Comparison of ENCODE assay signal across 12 cellular contexts in the genomic region with DNA sequence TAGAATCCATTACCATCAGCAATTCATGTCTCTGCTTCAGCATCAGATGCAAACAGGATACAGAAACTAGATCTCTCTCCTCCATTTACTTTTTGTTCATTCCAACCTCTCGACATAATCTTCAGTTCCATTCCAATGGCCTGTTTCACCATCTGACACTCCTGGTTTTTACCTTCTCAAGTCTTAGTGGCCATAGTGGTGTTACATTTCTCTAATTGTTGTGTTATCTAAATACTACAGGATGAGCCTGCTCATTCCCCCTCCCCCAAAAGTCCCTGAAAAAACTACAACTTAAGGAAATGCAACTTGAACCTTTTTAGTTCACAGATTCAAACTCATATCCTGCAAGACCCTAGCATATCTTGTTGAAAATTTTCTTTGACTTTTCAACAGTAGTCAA. TPM values are rescaled to one million over a fixed set of nuclear protein-coding genes. Genes with fewer than 3 reads are reported as not detected.
DNase-seq lines count a peak whose midpoint lies in the region; ATAC-seq, FAIRE-seq and TF ChIP-seq lines count a peak whose summit lies in the region.
"Had no signal": no experiment of that assay in that cellular context is flagged by ENCODE, and none has a peak within 500 bp of the region (broad histone marks: within the 10 kb centered on the region; RNA-seq: fewer than 3 reads in every experiment).

No MANE protein-coding gene starts in this region.

- no TSS peak for BruUV-seq in GM12878 (replicated peaks; lab: Mats Ljungman, UMichigan)

- H3K36me3 ChIP-seq in HUES64 (ENCODE audit: insufficient read depth, low read length) (no peaks in the 10 kb centered on the region), GM12878 (ENCODE audit: control insufficient read depth in 2 of 2, insufficient read depth in 2 of 2, low read length in 1 of 2) (no peaks in the 10 kb centered on the region)

- H4K20me1 ChIP-seq in GM12878 (ENCODE audit: control insufficient read depth, insufficient read depth), result no peaks in the 10 kb centered on the region

- no peak for TF ChIP-seq EP300 in GM12878 (IDR thresholded peaks at IDR 0.05; ENCODE audit: borderline replicate concordance in 1 of 2, control insufficient read depth in 1 of 2, low read depth in 2 of 2, low read length in 2 of 2)

- no peak for ATAC-seq in GM12878
- no peak for ATAC-seq in naive B cell (ENCODE audit: low read depth in 2 of 2)
- no peak for ATAC-seq in effector memory CD8-positive, alpha-beta T cell (replicated peaks)

- no peak overlapping the region for H3K9ac ChIP-seq in HUES64 (ENCODE audit: low read depth, low read length)
- peak overlapping the region; percentile 48 for H3K9ac ChIP-seq in GM12878 (ENCODE audit: control insufficient read depth, insufficient read depth, low read length)
- H3K9ac ChIP-seq: KMS-11 had no signal

- no peak for FAIRE-seq in GM12878 (lab: Jason Lieb, UNC)

- in situ Hi-C loops in GM12878 (cut with MboI), result loop anchor here (10.0 kb wide), 1 partner anchor 424 kb away; no protein-coding TSS in a partner anchor

- H3K9me3 Mint-ChIP-seq in CD14-positive monocyte, result no peaks in the 10 kb centered on the region
- no peaks in the 10 kb centered on the region for H3K9me3 Mint-ChIP-seq in naive B cell
- no peaks in the 10 kb centered on the region for H3K9me3 Mint-ChIP-seq in effector memory CD8-positive, alpha-beta T cell

- TF ChIP-seq RAD21 in GM12878 (IDR thresholded peaks at IDR 0.05; ENCODE audit: insufficient read depth, low read depth, low read length), result no peak

- peaks cover 64% of the 10 kb centered on the region for H3K4me1 ChIP-seq in HUES64 (ENCODE audit: insufficient read depth, low read length)
- no peaks in the 10 kb centered on the region for H3K4me1 ChIP-seq in GM12878 (ENCODE audit: control insufficient read depth, insufficient read depth, low read length)

- H3K27ac Mint-ChIP-seq in CD14-positive monocyte (peak overlapping the region in 3 of 7 donors; percentile 0 to 75 (median 64)), naive B cell (peak overlapping the region in 5 of 6 donors; percentile 1 to 65 (median 6))
- H3K27ac Mint-ChIP-seq in effector memory CD8-positive, alpha-beta T cell, result no peak overlapping the region

- H3K27me3 Mint-ChIP-seq in CD14-positive monocyte (ENCODE audit: low read depth in 3 of 3), result peaks cover 0 to 4% (median 0%) of the 10 kb centered on the region in 3 donors
- H3K27me3 Mint-ChIP-seq in naive B cell, result no peaks in the 10 kb centered on the region
- peaks cover 0 to 8% of the 10 kb centered on the region in 2 donors for H3K27me3 Mint-ChIP-seq in effector memory CD8-positive, alpha-beta T cell

- H3K4me2 ChIP-seq in GM12878 (ENCODE audit: control insufficient read depth, insufficient read depth), result peak overlapping the region; percentile 89
- H3K4me2 ChIP-seq: KMS-11 had no signal

- CTCF ChIA-PET in GM12878 (lab: Yijun Ruan, JAX), result no interaction called here

- DNase-seq in CD14-positive monocyte (ENCODE audit: low spot score) (no peak), GM12878 (ENCODE audit: low read depth, low spot score) (no peak), naive B cell (no peak), NOMO-1 (lab: John Stamatoyannopoulos, UW; ENCODE audit: unreplicated experiment in 2 of 2) (no peak), NCI-H345 (lab: John Stamatoyannopoulos, UW) (no peak), RKO (ENCODE audit: low spot score) (no peak)
- DNase-seq in effector memory CD8-positive, alpha-beta T cell, result no peak
- DNase-seq: foreskin melanocyte, posterior cingulate gyrus had no signal

- intact Hi-C loops in CD14-positive monocyte (cut with micrococcal nuclease) (loop anchor here (5.0 to 10.0 kb wide), 4 partner anchors 162 to 424 kb away; no protein-coding TSS in a partner anchor), GM12878 (cut with micrococcal nuclease; ENCODE audit: unreplicated experiment) (loop anchor here (10.0 kb wide), 3 partner anchors 374 to 674 kb away; partner anchors contain the start of gene SAMSN1)

- no peak overlapping the region for H2AFZ ChIP-seq in GM12878 (ENCODE audit: control insufficient read depth, low read depth, low read length)

- TF ChIP-seq POLR2A in GM12878 (IDR thresholded peaks at IDR 0.05; ENCODE audit: low read depth, low read length), result no peak

- peaks cover 88% of the 10 kb centered on the region for H3K79me2 ChIP-seq in GM12878 (ENCODE audit: control insufficient read depth, insufficient read depth, low read length)

- H3K4me1 Mint-ChIP-seq in CD14-positive monocyte (peaks cover 80% of the 10 kb centered on the region), naive B cell (peaks cover 57 to 78% (median 75%) of the 10 kb centered on the region in 3 donors)
- peaks cover 45 to 50% of the 10 kb centered on the region in 2 donors for H3K4me1 Mint-ChIP-seq in effector memory CD8-positive, alpha-beta T cell (ENCODE audit: low read depth in 2 of 2)

- 45% methylated on average over 1 of the region's 1 CpG for WGBS in HUES64
- 29% methylated on average over 1 of the region's 1 CpG for WGBS in GM12878 (ENCODE audit: insufficient coverage, insufficient replicate concordance, low lambda C conversion rate, missing lambda C conversion rate)

- TF ChIP-seq CTCF in CD14-positive monocyte (IDR thresholded peaks at IDR 0.05) (no peak), GM12878 (IDR thresholded peaks at IDR 0.05 in 2 of 3, conservative IDR thresholded peaks at IDR 0.05 in 1 of 3; ENCODE audit: control insufficient read depth in 2 of 3, extremely low read depth in 1 of 3, insufficient read depth in 1 of 3, low read depth in 3 of 3, low read length in 3 of 3) (no peak)

- SMC1A ChIA-PET in GM12878 (lab: Charles Lee; ENCODE audit: uncharacterized antibody, unreplicated experiment), result no interaction called here

- POLR2A ChIA-PET in GM12878 (lab: Charles Lee), result no interaction called here

- no peaks in the 10 kb centered on the region for H3K9me3 ChIP-seq in HUES64 (ENCODE audit: insufficient read depth, low read depth, low read length)
- H3K9me3 ChIP-seq in GM12878 (replicated peaks; ENCODE audit: control insufficient read depth, insufficient read depth, low read length), result no peaks in the 10 kb centered on the region

- H3K36me3 Mint-ChIP-seq in CD14-positive monocyte (peaks cover 0 to 6% of the 10 kb centered on the region in 2 donors), naive B cell (no peaks in the 10 kb centered on the region)
- H3K36me3 Mint-ChIP-seq in effector memory CD8-positive, alpha-beta T cell (ENCODE audit: insufficient read depth), result peaks cover 17% of the 10 kb centered on the region

- RAD21 ChIA-PET in GM12878 (lab: Charles Lee; ENCODE audit: unreplicated experiment), result no interaction called here

- H3K4me3 ChIP-seq in HUES64 (ENCODE audit: low read length), result peak overlapping the region; percentile 13; the same call in 1 of the 2 replicates
- H3K4me3 ChIP-seq in GM12878, result peak overlapping the region; percentile 83; the same call in 1 of the 2 replicates

- peaks cover 15% of the 10 kb centered on the region for H3K27me3 ChIP-seq in HUES64 (ENCODE audit: insufficient read depth, low read length)
- no peaks in the 10 kb centered on the region for H3K27me3 ChIP-seq in GM12878 (replicated peaks in 1 of 2; ENCODE audit: control insufficient read depth in 2 of 2, insufficient read depth in 2 of 2, low read length in 1 of 2)

- H3K4me3 Mint-ChIP-seq in CD14-positive monocyte, result peak overlapping the region; percentile 91 to 98
- peak overlapping the region; percentile 7 to 99 (median 54) for H3K4me3 Mint-ChIP-seq in naive B cell
- peak overlapping the region in 1 of 2 donors; percentile 15 for H3K4me3 Mint-ChIP-seq in effector memory CD8-positive, alpha-beta T cell

- no peak overlapping the region for H3K27ac ChIP-seq in HUES64 (ENCODE audit: low read depth, low read length)
- peak overlapping the region; percentile 63 for H3K27ac ChIP-seq in GM12878 (ENCODE audit: control insufficient read depth, insufficient read depth)
- H3K27ac ChIP-seq: KMS-11, RWPE1 had no signal

TF ChIP-seq in GM12878, 131 proteins besides CTCF, POLR2A, EP300 and RAD21:
- TF ChIP-seq CBFB (IDR thresholded peaks at IDR 0.05; ENCODE audit: low read depth) (no peak), ATF3 (IDR thresholded peaks at IDR 0.05; ENCODE audit: borderline replicate concordance, extremely low read depth, low read depth, low read length) (no peak)

RNA-seq across cellular contexts. Expression of gene NRIP1, which starts 4.0 kb away (rescaled TPM):
- 10 to 100 TPM; 23.5 to 28.2 TPM for polyA plus RNA-seq in CD14-positive monocyte
- 20.2 TPM for polyA plus RNA-seq in HUES64 (2013, experiment 1 of 2)
- polyA plus RNA-seq in HUES64 (2013, experiment 2 of 2), result 26.4 TPM
- 59.2 and 62.6 TPM in 2 replicates for total RNA-seq in GM12878 (2013; cell fraction: nucleolus; rRNA removed)
- total RNA-seq in GM12878 (2014; rRNA removed), result 18.0 and 20.2 TPM in 2 replicates
- 25.7 and 26.1 TPM in 2 replicates for total RNA-seq in GM12878 (2014; rRNA removed; fragmentation: Illumina TruSeq; extraction: Trizol)
- total RNA-seq in GM12878 (2021), result 22.9 and 23.4 TPM in 2 replicates
- 5.8 TPM for polyA plus RNA-seq in GM12878 (2011; ENCODE audit: low read depth)
- polyA plus RNA-seq in GM12878 (2011; rRNA removed), result 10.0 and 13.8 TPM in 2 replicates
- 3.5 and 3.7 TPM in 2 replicates for polyA plus RNA-seq in GM12878 (2011; cell fraction: cytosol; rRNA removed)
- polyA plus RNA-seq in GM12878 (2011; cell fraction: nucleus; rRNA removed), result 9.3 and 10.4 TPM in 2 replicates
- polyA plus RNA-seq in GM12878 (2012), result 7.4 and 8.1 TPM in 2 replicates
- 12.5 and 15.6 TPM in 2 replicates for polyA plus RNA-seq in GM12878 (2014; fragmentation: Illumina TruSeq; extraction: Trizol)
- 1 to 10 TPM; 2.9 to 4.0 TPM for polyA plus RNA-seq in GM12878 (2014; fragmentation: Nextera tagmentation; extraction: Ambion mirVana)
- polyA plus RNA-seq in GM12878 (2014; rRNA removed), result 6.3 and 6.8 TPM in 2 replicates
- 1 to 10 TPM; 4.1 to 8.6 TPM for polyA plus RNA-seq in GM12878 (2016; fragmentation: Nextera tagmentation; extraction: Ambion mirVana)
- 20.1 and 37.1 TPM in 2 replicates for polyA minus RNA-seq in GM12878 (2011; rRNA and poly(A)+ RNA removed)
- polyA minus RNA-seq in GM12878 (2011; cell fraction: cytosol; rRNA and poly(A)+ RNA removed), result 6.1 and 9.5 TPM in 2 replicates
- 15.2 and 19.6 TPM in 2 replicates for polyA minus RNA-seq in GM12878 (2011; cell fraction: nucleus; rRNA and poly(A)+ RNA removed)
- 10 to 100 TPM; 43.9 to 73.9 (median 52.2) TPM for polyA plus RNA-seq in naive B cell (ENCODE audit: low read depth in 6 of 6)

Comparison
In these comparisons a context has a peak if more than half of its experiments do, and no peak if none do; other contexts are left out.
1. H3K27ac Mint-ChIP-seq: peak in naive B cell (5 of 6); none in effector memory CD8-positive, alpha-beta T cell (0 of 2).